ENCODE assay signal across 1 cellular context in the genomic region with DNA sequence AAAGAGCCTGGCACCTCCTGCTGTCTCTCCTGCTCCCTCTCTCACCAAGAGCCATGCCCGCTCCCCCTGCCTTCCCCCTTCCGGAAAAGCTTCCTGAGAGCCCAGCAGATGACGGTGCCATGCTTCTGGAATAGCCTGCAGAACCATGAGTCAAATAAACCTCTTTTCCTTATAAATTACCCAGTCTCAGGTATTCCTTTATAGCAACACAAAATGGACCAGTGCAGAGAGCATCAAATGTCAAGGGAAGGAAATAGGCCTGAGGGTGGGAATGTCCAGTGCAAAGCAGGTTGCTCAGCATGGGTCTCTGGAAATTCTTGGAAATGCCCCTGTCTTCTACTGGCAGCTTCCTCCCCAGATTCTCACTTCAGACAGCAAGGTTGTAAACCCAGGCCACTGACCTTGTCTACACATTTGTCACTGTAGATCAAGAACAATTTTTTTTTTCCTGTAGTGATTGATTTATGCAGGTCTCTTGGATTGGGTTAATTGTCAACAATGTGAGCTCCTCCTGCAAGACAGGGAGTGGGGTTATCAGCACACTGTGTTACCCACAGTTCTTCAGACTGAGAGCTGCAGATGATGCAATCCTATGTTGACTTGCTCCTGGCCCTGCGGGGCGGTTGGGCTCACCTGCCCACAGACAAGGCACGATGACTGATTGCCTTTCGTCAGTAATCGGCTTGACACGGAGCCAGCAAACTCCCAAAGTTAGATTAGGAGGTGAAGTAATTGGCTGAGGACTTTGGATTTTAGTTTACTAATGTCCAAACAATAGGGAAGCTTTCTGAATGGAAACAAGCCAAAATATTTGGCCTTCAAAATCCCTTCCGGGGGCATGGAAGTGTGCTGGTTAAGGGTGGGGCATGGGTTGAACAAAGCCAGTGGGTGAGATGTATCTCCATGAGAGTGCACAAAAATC.
TF ChIP-seq lines count a peak whose summit lies in the region.

No MANE protein-coding gene starts in this region.

TF ChIP-seq in HepG2, 621 proteins besides CTCF, POLR2A, EP300 and RAD21 (continued from another document and continues in another):
- TF ChIP-seq, protein P1, sequence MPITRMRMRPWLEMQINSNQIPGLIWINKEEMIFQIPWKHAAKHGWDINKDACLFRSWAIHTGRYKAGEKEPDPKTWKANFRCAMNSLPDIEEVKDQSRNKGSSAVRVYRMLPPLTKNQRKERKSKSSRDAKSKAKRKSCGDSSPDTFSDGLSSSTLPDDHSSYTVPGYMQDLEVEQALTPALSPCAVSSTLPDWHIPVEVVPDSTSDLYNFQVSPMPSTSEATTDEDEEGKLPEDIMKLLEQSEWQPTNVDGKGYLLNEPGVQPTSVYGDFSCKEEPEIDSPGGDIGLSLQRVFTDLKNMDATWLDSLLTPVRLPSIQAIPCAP (CRISPR knock-in tag; IDR thresholded peaks at IDR 0.05; ENCODE audit: low read depth), result no peak
- peak; percentile 75 for TF ChIP-seq MIXL1 (CRISPR knock-in tag; IDR thresholded peaks at IDR 0.05)
- TF ChIP-seq, protein P2, sequence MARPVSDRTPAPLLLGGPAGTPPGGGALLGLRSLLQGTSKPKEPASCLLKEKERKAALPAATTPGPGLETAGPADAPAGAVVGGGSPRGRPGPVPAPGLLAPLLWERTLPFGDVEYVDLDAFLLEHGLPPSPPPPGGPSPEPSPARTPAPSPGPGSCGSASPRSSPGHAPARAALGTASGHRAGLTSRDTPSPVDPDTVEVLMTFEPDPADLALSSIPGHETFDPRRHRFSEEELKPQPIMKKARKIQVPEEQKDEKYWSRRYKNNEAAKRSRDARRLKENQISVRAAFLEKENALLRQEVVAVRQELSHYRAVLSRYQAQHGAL (CRISPR knock-in tag; IDR thresholded peaks at IDR 0.05; ENCODE audit: not compliant biosample characterization), result no peak
- TF ChIP-seq ZFY (CRISPR knock-in tag; IDR thresholded peaks at IDR 0.05), result no peak
- no peak for TF ChIP-seq ZNF747 (CRISPR knock-in tag; IDR thresholded peaks at IDR 0.05; ENCODE audit: borderline replicate concordance)
- TF ChIP-seq, protein P3, sequence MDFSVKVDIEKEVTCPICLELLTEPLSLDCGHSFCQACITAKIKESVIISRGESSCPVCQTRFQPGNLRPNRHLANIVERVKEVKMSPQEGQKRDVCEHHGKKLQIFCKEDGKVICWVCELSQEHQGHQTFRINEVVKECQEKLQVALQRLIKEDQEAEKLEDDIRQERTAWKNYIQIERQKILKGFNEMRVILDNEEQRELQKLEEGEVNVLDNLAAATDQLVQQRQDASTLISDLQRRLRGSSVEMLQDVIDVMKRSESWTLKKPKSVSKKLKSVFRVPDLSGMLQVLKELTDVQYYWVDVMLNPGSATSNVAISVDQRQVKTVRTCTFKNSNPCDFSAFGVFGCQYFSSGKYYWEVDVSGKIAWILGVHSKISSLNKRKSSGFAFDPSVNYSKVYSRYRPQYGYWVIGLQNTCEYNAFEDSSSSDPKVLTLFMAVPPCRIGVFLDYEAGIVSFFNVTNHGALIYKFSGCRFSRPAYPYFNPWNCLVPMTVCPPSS (IDR thresholded peaks at IDR 0.05), result no peak
- no peak for TF ChIP-seq MTF1 (CRISPR knock-in tag; IDR thresholded peaks at IDR 0.05)
- TF ChIP-seq ZSCAN30 (CRISPR knock-in tag; IDR thresholded peaks at IDR 0.05), result no peak
- no peak for TF ChIP-seq ZBTB1 (CRISPR knock-in tag; IDR thresholded peaks at IDR 0.05; ENCODE audit: borderline replicate concordance)
- no peak; the same call in 1 of the 2 replicates for TF ChIP-seq ZNF616 (CRISPR knock-in tag; IDR thresholded peaks at IDR 0.05; ENCODE audit: low read depth)
- no peak for TF ChIP-seq ZNF30 (CRISPR knock-in tag; IDR thresholded peaks at IDR 0.05)
- TF ChIP-seq JUNB (CRISPR knock-in tag; IDR thresholded peaks at IDR 0.05; ENCODE audit: borderline replicate concordance), result no peak
- no peak for TF ChIP-seq ZNF263 (CRISPR knock-in tag; IDR thresholded peaks at IDR 0.05)
- TF ChIP-seq, protein P4, sequence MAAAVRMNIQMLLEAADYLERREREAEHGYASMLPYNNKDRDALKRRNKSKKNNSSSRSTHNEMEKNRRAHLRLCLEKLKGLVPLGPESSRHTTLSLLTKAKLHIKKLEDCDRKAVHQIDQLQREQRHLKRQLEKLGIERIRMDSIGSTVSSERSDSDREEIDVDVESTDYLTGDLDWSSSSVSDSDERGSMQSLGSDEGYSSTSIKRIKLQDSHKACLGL (CRISPR knock-in tag; IDR thresholded peaks at IDR 0.05), result no peak
- no peak for TF ChIP-seq KLF9 (CRISPR knock-in tag; IDR thresholded peaks at IDR 0.05; ENCODE audit: low read depth)
- TF ChIP-seq, protein P5, sequence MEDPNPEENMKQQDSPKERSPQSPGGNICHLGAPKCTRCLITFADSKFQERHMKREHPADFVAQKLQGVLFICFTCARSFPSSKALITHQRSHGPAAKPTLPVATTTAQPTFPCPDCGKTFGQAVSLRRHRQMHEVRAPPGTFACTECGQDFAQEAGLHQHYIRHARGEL (CRISPR knock-in tag; IDR thresholded peaks at IDR 0.05), result no peak
- no peak for TF ChIP-seq ZNF629 (CRISPR knock-in tag; conservative IDR thresholded peaks at IDR 0.05)
- TF ChIP-seq, protein P6, sequence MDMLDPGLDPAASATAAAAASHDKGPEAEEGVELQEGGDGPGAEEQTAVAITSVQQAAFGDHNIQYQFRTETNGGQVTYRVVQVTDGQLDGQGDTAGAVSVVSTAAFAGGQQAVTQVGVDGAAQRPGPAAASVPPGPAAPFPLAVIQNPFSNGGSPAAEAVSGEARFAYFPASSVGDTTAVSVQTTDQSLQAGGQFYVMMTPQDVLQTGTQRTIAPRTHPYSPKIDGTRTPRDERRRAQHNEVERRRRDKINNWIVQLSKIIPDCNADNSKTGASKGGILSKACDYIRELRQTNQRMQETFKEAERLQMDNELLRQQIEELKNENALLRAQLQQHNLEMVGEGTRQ (IDR thresholded peaks at IDR 0.05; ENCODE audit: low read depth, low read length), result no peak
- TF ChIP-seq, protein P6 (CRISPR knock-in tag; IDR thresholded peaks at IDR 0.05; ENCODE audit: borderline replicate concordance), result no peak
- no peak for TF ChIP-seq ZMYM3 (CRISPR knock-in tag; IDR thresholded peaks at IDR 0.05)
- TF ChIP-seq YEATS4 (CRISPR knock-in tag; IDR thresholded peaks at IDR 0.05; ENCODE audit: borderline replicate concordance), result peak; percentile 67; the same call in 1 of the 2 replicates
- TF ChIP-seq ZNF878 (CRISPR knock-in tag; IDR thresholded peaks at IDR 0.05), result 0 out of 2 replicates have a peak, but pooled peaks have one; percentile 42
- no peak for TF ChIP-seq ZNF660 (CRISPR knock-in tag; IDR thresholded peaks at IDR 0.05; ENCODE audit: borderline replicate concordance, low read depth)
- no peak for TF ChIP-seq MAFF (IDR thresholded peaks at IDR 0.05; ENCODE audit: low read depth, low read length)
- TF ChIP-seq, protein P7, sequence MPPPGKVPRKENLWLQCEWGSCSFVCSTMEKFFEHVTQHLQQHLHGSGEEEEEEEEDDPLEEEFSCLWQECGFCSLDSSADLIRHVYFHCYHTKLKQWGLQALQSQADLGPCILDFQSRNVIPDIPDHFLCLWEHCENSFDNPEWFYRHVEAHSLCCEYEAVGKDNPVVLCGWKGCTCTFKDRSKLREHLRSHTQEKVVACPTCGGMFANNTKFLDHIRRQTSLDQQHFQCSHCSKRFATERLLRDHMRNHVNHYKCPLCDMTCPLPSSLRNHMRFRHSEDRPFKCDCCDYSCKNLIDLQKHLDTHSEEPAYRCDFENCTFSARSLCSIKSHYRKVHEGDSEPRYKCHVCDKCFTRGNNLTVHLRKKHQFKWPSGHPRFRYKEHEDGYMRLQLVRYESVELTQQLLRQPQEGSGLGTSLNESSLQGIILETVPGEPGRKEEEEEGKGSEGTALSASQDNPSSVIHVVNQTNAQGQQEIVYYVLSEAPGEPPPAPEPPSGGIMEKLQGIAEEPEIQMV (CRISPR knock-in tag; IDR thresholded peaks at IDR 0.05; ENCODE audit: low read depth), result peak; percentile 56; the same call in 1 of the 2 replicates
- no peak for TF ChIP-seq ZNF205 (CRISPR knock-in tag; IDR thresholded peaks at IDR 0.05)
- TF ChIP-seq, protein P8, sequence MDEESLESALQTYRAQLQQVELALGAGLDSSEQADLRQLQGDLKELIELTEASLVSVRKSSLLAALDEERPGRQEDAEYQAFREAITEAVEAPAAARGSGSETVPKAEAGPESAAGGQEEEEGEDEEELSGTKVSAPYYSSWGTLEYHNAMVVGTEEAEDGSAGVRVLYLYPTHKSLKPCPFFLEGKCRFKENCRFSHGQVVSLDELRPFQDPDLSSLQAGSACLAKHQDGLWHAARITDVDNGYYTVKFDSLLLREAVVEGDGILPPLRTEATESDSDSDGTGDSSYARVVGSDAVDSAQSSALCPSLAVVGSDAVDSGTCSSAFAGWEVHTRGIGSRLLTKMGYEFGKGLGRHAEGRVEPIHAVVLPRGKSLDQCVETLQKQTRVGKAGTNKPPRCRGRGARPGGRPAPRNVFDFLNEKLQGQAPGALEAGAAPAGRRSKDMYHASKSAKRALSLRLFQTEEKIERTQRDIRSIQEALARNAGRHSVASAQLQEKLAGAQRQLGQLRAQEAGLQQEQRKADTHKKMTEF (CRISPR knock-in tag; IDR thresholded peaks at IDR 0.05), result peak; percentile 81
- no peak for TF ChIP-seq ATF7-NPFF (CRISPR knock-in tag; IDR thresholded peaks at IDR 0.05; ENCODE audit: low read depth)
- no peak for TF ChIP-seq NFYB (CRISPR knock-in tag; IDR thresholded peaks at IDR 0.05)
- TF ChIP-seq U2AF2 (IDR thresholded peaks at IDR 0.05; ENCODE audit: low read depth, low read length), result no peak
- TF ChIP-seq, protein P9, sequence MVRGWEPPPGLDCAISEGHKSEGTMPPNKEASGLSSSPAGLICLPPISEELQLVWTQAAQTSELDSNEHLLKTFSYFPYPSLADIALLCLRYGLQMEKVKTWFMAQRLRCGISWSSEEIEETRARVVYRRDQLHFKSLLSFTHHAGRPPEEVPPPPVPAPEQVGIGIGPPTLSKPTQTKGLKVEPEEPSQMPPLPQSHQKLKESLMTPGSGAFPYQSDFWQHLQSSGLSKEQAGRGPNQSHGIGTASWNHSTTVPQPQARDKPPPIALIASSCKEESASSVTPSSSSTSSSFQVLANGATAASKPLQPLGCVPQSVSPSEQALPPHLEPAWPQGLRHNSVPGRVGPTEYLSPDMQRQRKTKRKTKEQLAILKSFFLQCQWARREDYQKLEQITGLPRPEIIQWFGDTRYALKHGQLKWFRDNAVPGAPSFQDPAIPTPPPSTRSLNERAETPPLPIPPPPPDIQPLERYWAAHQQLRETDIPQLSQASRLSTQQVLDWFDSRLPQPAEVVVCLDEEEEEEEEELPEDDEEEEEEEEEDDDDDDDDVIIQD (CRISPR knock-in tag; IDR thresholded peaks at IDR 0.05; ENCODE audit: low read depth), result peak; percentile 74; the same call in 1 of the 2 replicates
- TF ChIP-seq FOXO1 (CRISPR knock-in tag; IDR thresholded peaks at IDR 0.05), result peak; percentile 84
- no peak for TF ChIP-seq REXO4 (CRISPR knock-in tag; IDR thresholded peaks at IDR 0.05; ENCODE audit: borderline replicate concordance)
- TF ChIP-seq PAWR (CRISPR knock-in tag; IDR thresholded peaks at IDR 0.05; ENCODE audit: borderline replicate concordance), result no peak
- no peak for TF ChIP-seq BORCS8-MEF2B (CRISPR knock-in tag; IDR thresholded peaks at IDR 0.05)
- TF ChIP-seq HNRNPL (IDR thresholded peaks at IDR 0.05; ENCODE audit: low read depth, low read length), result no peak
- peak; percentile 41; the same call in 1 of the 2 replicates for TF ChIP-seq ETV5 (CRISPR knock-in tag; IDR thresholded peaks at IDR 0.05; ENCODE audit: borderline replicate concordance)
- TF ChIP-seq, protein P10, sequence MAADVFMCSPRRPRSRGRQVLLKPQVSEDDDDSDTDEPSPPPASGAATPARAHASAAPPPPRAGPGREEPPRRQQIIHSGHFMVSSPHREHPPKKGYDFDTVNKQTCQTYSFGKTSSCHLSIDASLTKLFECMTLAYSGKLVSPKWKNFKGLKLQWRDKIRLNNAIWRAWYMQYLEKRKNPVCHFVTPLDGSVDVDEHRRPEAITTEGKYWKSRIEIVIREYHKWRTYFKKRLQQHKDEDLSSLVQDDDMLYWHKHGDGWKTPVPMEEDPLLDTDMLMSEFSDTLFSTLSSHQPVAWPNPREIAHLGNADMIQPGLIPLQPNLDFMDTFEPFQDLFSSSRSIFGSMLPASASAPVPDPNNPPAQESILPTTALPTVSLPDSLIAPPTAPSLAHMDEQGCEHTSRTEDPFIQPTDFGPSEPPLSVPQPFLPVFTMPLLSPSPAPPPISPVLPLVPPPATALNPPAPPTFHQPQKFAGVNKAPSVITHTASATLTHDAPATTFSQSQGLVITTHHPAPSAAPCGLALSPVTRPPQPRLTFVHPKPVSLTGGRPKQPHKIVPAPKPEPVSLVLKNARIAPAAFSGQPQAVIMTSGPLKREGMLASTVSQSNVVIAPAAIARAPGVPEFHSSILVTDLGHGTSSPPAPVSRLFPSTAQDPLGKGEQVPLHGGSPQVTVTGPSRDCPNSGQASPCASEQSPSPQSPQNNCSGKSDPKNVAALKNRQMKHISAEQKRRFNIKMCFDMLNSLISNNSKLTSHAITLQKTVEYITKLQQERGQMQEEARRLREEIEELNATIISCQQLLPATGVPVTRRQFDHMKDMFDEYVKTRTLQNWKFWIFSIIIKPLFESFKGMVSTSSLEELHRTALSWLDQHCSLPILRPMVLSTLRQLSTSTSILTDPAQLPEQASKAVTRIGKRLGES (CRISPR knock-in tag; IDR thresholded peaks at IDR 0.05; ENCODE audit: borderline replicate concordance), result no peak
- TF ChIP-seq ZNF264 (CRISPR knock-in tag; IDR thresholded peaks at IDR 0.05), result peak; percentile 64; the same call in 1 of the 2 replicates
- TF ChIP-seq, protein P11, sequence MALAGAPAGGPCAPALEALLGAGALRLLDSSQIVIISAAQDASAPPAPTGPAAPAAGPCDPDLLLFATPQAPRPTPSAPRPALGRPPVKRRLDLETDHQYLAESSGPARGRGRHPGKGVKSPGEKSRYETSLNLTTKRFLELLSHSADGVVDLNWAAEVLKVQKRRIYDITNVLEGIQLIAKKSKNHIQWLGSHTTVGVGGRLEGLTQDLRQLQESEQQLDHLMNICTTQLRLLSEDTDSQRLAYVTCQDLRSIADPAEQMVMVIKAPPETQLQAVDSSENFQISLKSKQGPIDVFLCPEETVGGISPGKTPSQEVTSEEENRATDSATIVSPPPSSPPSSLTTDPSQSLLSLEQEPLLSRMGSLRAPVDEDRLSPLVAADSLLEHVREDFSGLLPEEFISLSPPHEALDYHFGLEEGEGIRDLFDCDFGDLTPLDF (CRISPR knock-in tag; IDR thresholded peaks at IDR 0.05), result no peak
